In the genomic region with DNA sequence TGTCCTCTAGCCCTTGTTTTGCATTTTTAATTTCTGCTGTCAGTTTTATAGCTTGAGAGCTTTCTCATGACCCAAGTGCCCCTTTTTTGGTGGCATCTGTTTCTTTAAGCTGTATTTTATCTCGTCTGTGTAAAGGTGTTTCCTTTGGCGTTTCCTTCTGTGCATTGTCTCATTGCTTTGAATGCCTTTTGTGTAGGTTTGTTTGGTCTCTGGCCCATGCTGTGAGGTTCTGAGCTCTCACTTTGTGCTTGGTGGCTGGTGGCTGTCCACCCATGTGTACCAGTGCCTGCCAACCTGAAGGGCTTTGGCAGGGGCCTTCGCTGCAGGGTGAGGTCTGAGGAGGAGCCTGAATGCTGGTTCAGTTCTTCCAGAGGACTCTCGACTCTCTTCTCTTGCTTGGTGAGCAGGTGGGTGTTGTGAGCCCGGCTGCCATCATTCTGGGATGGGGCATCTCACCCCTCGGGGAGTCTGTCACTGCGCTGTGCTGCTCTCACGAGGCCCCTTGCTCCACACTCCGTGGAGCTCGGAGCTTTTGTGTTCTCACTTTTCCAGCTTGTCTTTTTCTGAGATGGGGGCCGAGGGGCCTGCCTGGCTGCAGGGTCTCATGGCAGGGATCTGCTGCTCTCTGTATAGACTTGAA, we compare ENCODE assay signal across 13 cellular contexts. TPM values are rescaled to one million over a fixed set of nuclear protein-coding genes. Genes with fewer than 3 reads are reported as not detected.
DNase-seq lines count a peak whose midpoint lies in the region; ATAC-seq, FAIRE-seq and TF ChIP-seq lines count a peak whose summit lies in the region.
"Had no signal": no experiment of that assay in that cellular context is flagged by ENCODE, and none has a peak within 500 bp of the region (broad histone marks: within the 10 kb centered on the region; RNA-seq: fewer than 3 reads in every experiment).

No MANE protein-coding gene starts in this region.

- no peaks in the 10 kb centered on the region for H3F3A ChIP-seq in Loucy (ENCODE audit: low read depth)

- CTCF ChIA-PET in H1 (lab: Charles Lee; ENCODE audit: partially characterized antibody) = interaction anchor here (0.6 to 2.5 kb wide), 8 partner anchors 11 to 45 kb away, joined by 3 to 8 read pairs (median 3); partner anchors contain the start of gene AP2A2

- no peak for TF ChIP-seq POLR2A in H1 (IDR thresholded peaks at IDR 0.05; ENCODE audit: control extremely low read depth in 1 of 2, low read depth in 2 of 2, low read length in 2 of 2)

- H3K9ac ChIP-seq in Loucy (ENCODE audit: low read depth, low read length, poor library complexity, severe bottlenecking) (peak overlapping the region; percentile 53), H1 (replicated peaks in 1 of 4; ENCODE audit: extremely low read depth in 1 of 4, low read depth in 3 of 4, low read length in 3 of 4) (no peak overlapping the region; a peak in 2 of 7 replicates)

- peaks cover 97% of the 10 kb centered on the region for H3K79me2 ChIP-seq in Loucy (ENCODE audit: insufficient read depth, low read length)
- peaks cover 0 to 78% of the 10 kb centered on the region in 2 experiments for H3K79me2 ChIP-seq in H1 (ENCODE audit: control insufficient read depth in 1 of 2, insufficient read depth in 2 of 2, low read length in 2 of 2)

- no peak for TF ChIP-seq RAD21 in H1 (IDR thresholded peaks at IDR 0.05 in 1 of 2, conservative IDR thresholded peaks at IDR 0.05 in 1 of 2; ENCODE audit: low read depth in 2 of 2, low read length in 2 of 2)

- no peaks in the 10 kb centered on the region for H3K9me3 ChIP-seq in Loucy (ENCODE audit: insufficient read depth, low read depth, low read length)
- no peaks in the 10 kb centered on the region for H3K9me3 ChIP-seq in H1 (ENCODE audit: insufficient read depth in 2 of 2, low read depth in 1 of 2, low read length in 1 of 2)
- no peaks in the 10 kb centered on the region for H3K9me3 ChIP-seq in BE2C

- H3K27ac Mint-ChIP-seq in naive thymus-derived CD8-positive, alpha-beta T cell = peak overlapping the region; percentile 53 to 94 (median 78)

- peak overlapping the region; percentile 87 for H2BK12ac ChIP-seq in H1 (ENCODE audit: low read depth, low read length)

- no peak overlapping the region for H3K23ac ChIP-seq in H1 (ENCODE audit: insufficient read length)

- H4K91ac ChIP-seq in H1 (replicated peaks; ENCODE audit: insufficient read length, low read length) = peak overlapping the region; percentile 22

- peaks cover 3% of the 10 kb centered on the region; the same call in 1 of the 2 replicates for H3K23me2 ChIP-seq in H1 (ENCODE audit: low read depth, low read length)

- no peaks in the 10 kb centered on the region for H3K27me3 ChIP-seq in Loucy (ENCODE audit: insufficient read depth, low read length, poor library complexity, severe bottlenecking)
- H3K27me3 ChIP-seq in H1 (replicated peaks in 1 of 4; ENCODE audit: control insufficient read depth in 3 of 4, extremely low read depth in 1 of 4, insufficient read depth in 3 of 4, low read length in 3 of 4) = no peaks in the 10 kb centered on the region
- no peaks in the 10 kb centered on the region for H3K27me3 ChIP-seq in BE2C

- H3K4me2 ChIP-seq in Loucy (ENCODE audit: low read depth, low read length, poor library complexity, severe bottlenecking) (peak overlapping the region; percentile 52), H1 (ENCODE audit: insufficient read depth in 1 of 2, low read depth in 2 of 2, low read length in 2 of 2) (peak overlapping the region; percentile 2 to 33; a peak in 2 of 4 replicates)

- H3K4me3 ChIP-seq in Loucy (ENCODE audit: low read length, poor library complexity, severe bottlenecking) (peak overlapping the region; percentile 19), H1 (ENCODE audit: extremely low read depth in 1 of 4, insufficient read depth in 2 of 4, low read depth in 3 of 4, low read length in 4 of 4) (peak overlapping the region in 1 of 4 experiments; percentile 11; a peak in 1 of 8 replicates), BE2C (ENCODE audit: low read depth, low read length) (no peak overlapping the region)
- H3K4me3 ChIP-seq: GM12878 had no signal

- H3K9me3 Mint-ChIP-seq in naive thymus-derived CD8-positive, alpha-beta T cell = no peaks in the 10 kb centered on the region

- no peak overlapping the region; the same call in 1 of the 2 replicates for H4K8ac ChIP-seq in H1 (ENCODE audit: extremely low read depth, insufficient read depth, low read length)

- peak overlapping the region; percentile 88; the same call in 1 of the 2 replicates for H2BK15ac ChIP-seq in H1 (ENCODE audit: low read length)

- H3K79me1 ChIP-seq in H1 (ENCODE audit: low read depth, low read length) = peaks cover 13% of the 10 kb centered on the region

- H2BK5ac ChIP-seq in H1 (ENCODE audit: low read depth, low read length) = peak overlapping the region; percentile 83

- no peak overlapping the region for H2BK120ac ChIP-seq in H1 (replicated peaks; ENCODE audit: low read depth, low read length)

- peak in 1 of 2 donors; percentile 9 for ATAC-seq in naive thymus-derived CD8-positive, alpha-beta T cell
- ATAC-seq in HG03565 (IDR thresholded peaks at IDR 0.05; ENCODE audit: unreplicated experiment) (no peak), GM18873 (IDR thresholded peaks at IDR 0.05; ENCODE audit: low FRiP score, unreplicated experiment) (no peak)
- ATAC-seq: GM12878 had no signal

- no peaks in the 10 kb centered on the region for H3K27me3 Mint-ChIP-seq in naive thymus-derived CD8-positive, alpha-beta T cell

- H3K4me1 ChIP-seq in Loucy (ENCODE audit: insufficient read depth, low read length, poor library complexity, severe bottlenecking) (peaks cover 34% of the 10 kb centered on the region), H1 (replicated peaks in 1 of 4; ENCODE audit: control insufficient read depth in 3 of 4, insufficient read depth in 4 of 4, low read length in 3 of 4) (peaks cover 17 to 37% (median 27%) of the 10 kb centered on the region in 4 experiments), BE2C (no peaks in the 10 kb centered on the region)

- no peak overlapping the region for H4K5ac ChIP-seq in H1 (ENCODE audit: insufficient read length, low read depth, low read length)

- peaks cover 3 to 51% (median 6%) of the 10 kb centered on the region in 3 donors for H3K36me3 Mint-ChIP-seq in naive thymus-derived CD8-positive, alpha-beta T cell

- H2AFZ ChIP-seq in Loucy (ENCODE audit: low read length) (no peak overlapping the region), H1 (ENCODE audit: low read length) (no peak overlapping the region)

- no peak overlapping the region for H3K14ac ChIP-seq in H1 (ENCODE audit: insufficient read length)

- H3K9me2 ChIP-seq in Loucy (replicated peaks; ENCODE audit: low read depth, low read length) = no peaks in the 10 kb centered on the region

- peak overlapping the region; percentile 38 for H3K18ac ChIP-seq in H1 (ENCODE audit: extremely low read depth, low read length)

- H3K4ac ChIP-seq in H1 (replicated peaks; ENCODE audit: insufficient read length, low read depth, low read length) = peak overlapping the region; percentile 83

- WGBS in H1 (ENCODE audit: extremely low coverage in 1 of 2, insufficient coverage in 1 of 2, insufficient read length in 1 of 2, insufficient replicate concordance in 2 of 2, low coverage in 1 of 2, low lambda C conversion rate in 2 of 2, missing lambda C conversion rate in 1 of 2), 2 experiments = 80% methylated on average over 11 of the region's 11 CpGs; no CpG with 5 or more reads in 1 of the 2 experiments

- FAIRE-seq in H1 (lab: Jason Lieb, UNC) = peak; percentile 95
- FAIRE-seq: GM12878 had no signal

- no peak overlapping the region for H3K27ac ChIP-seq in H1 (ENCODE audit: low read depth, low read length)

- H4K20me1 ChIP-seq in Loucy (ENCODE audit: insufficient read depth, low read length, poor library complexity, severe bottlenecking) (peaks cover 63% of the 10 kb centered on the region), H1 (replicated peaks in 1 of 2; ENCODE audit: control insufficient read depth in 1 of 2, insufficient read depth in 2 of 2, low read length in 2 of 2) (peaks cover 3 to 14% of the 10 kb centered on the region in 2 experiments)

- POLR2A ChIA-PET in H1 (lab: Charles Lee; ENCODE audit: partially characterized antibody) = interaction anchor here (1.1 to 1.4 kb wide), 5 partner anchors 8 to 111 kb away, joined by 3 to 8 read pairs (median 4); no protein-coding TSS in a partner anchor
- POLR2A ChIA-PET in naive thymus-derived CD8-positive, alpha-beta T cell (lab: Charles Lee) = interaction anchor here (0.5 to 1.2 kb wide), 2 partner anchors 12 to 145 kb away, joined by 3 read pairs; no protein-coding TSS in a partner anchor

- peak overlapping the region in 9 of 10 donors; percentile 25 to 77 (median 66) for H3K4me3 Mint-ChIP-seq in naive thymus-derived CD8-positive, alpha-beta T cell

- TF ChIP-seq CTCF in Loucy (conservative IDR thresholded peaks at IDR 0.05; ENCODE audit: low read length) (no peak), H1 (IDR thresholded peaks at IDR 0.05; ENCODE audit: control extremely low read depth in 1 of 3, insufficient read depth in 1 of 3, low read depth in 1 of 3, low read length in 3 of 3) (no peak), BE2C (IDR thresholded peaks at IDR 0.05; ENCODE audit: low read depth, low read length) (no peak)

- no peak for TF ChIP-seq EP300 in H1 (IDR thresholded peaks at IDR 0.05; ENCODE audit: borderline replicate concordance in 1 of 2, low read depth in 2 of 2, low read length in 2 of 2)

- H3K36me3 ChIP-seq in Loucy (ENCODE audit: insufficient read depth, low read length) (peaks cover 23% of the 10 kb centered on the region; the same call in 1 of the 2 replicates), H1 (ENCODE audit: control insufficient read depth in 2 of 4, insufficient read depth in 4 of 4, low read length in 3 of 4) (peaks cover 0 to 3% (median 1%) of the 10 kb centered on the region in 4 experiments; a peak in 2 of 8 replicates), BE2C (no peaks in the 10 kb centered on the region; the same call in 1 of the 2 replicates)

- peak overlapping the region; percentile 72 for H2BK20ac ChIP-seq in H1 (ENCODE audit: low read length)

- H3K56ac ChIP-seq in H1 (replicated peaks; ENCODE audit: insufficient read length, low read depth, low read length) = no peak overlapping the region

- H2AK5ac ChIP-seq in H1 (ENCODE audit: low read depth, low read length) = peak overlapping the region; percentile 98; the same call in 1 of the 2 replicates

- peaks cover 32 to 76% (median 61%) of the 10 kb centered on the region in 4 donors for H3K4me1 Mint-ChIP-seq in naive thymus-derived CD8-positive, alpha-beta T cell

- DNase-seq in COR-L47 (lab: John Stamatoyannopoulos, UW) (peak; percentile 55), H1 (ENCODE audit: low read depth in 1 of 2, low spot score in 2 of 2) (no peak), NCI-H128 (lab: John Stamatoyannopoulos, UW; ENCODE audit: unreplicated experiment) (no peak), BE2C (no peak)
- DNase-seq in naive thymus-derived CD8-positive, alpha-beta T cell = no peak
- DNase-seq: amniotic stem cell; DMS 273 treated with DMSO at 0.1 percent for 48 hours; effector memory CD4-positive, alpha-beta T cell; NCI-H524 had no signal

RNA-seq across cellular contexts. Expression of gene AP2A2, which starts 14.9 kb away (rescaled TPM):
- total RNA-seq in H1 (2021; fragmentation: NEBNext Ultra II Directional; extraction: Animal tissue kit (Norgen Biotek cat#: 25700)) = 50.0 and 56.3 TPM in 2 replicates
- 65.0 and 70.0 TPM in 2 replicates for polyA plus RNA-seq in H1 (2011; rRNA removed)
- polyA plus RNA-seq in H1 (2011; cell fraction: cytosol; rRNA removed) = 44.9 TPM
- 169 TPM for polyA plus RNA-seq in H1 (2011; cell fraction: nucleus; rRNA removed)
- 40.2 to 49.3 TPM (median 44.1 TPM) in 4 replicates for polyA plus RNA-seq in H1 (2012, experiment 1 of 2)
- polyA plus RNA-seq in H1 (2012, experiment 2 of 2) = 31.3 TPM
- 44.2 TPM for polyA plus RNA-seq in H1 (2013, experiment 1 of 2)
- polyA plus RNA-seq in H1 (2013, experiment 2 of 2) = 40.7 TPM
- 55.2 and 63.7 TPM in 2 replicates for polyA minus RNA-seq in H1 (2011; rRNA and poly(A)+ RNA removed)
- polyA minus RNA-seq in H1 (2011; cell fraction: cytosol; rRNA and poly(A)+ RNA removed) = 75.7 TPM
- polyA minus RNA-seq in H1 (2011; cell fraction: nucleus; rRNA and poly(A)+ RNA removed) = 71.4 TPM
- total RNA-seq in naive thymus-derived CD8-positive, alpha-beta T cell = 10 to 100 TPM; 77.8 to 80.8 TPM
- 10 to 100 TPM in 2 of 3 donors, 1 to 10 TPM in 1; 8.2 to 13.9 (median 11.6) TPM for polyA plus RNA-seq in naive thymus-derived CD8-positive, alpha-beta T cell
- polyA plus RNA-seq in BE2C (2012; ENCODE audit: insufficient read depth, insufficient read length, low read depth) = 130 TPM

RNA-seq across cellular contexts. Expression of gene CHID1, which starts 30.0 kb away (rescaled TPM):
- 78.9 and 81.2 TPM in 2 replicates for total RNA-seq in H1 (2021; fragmentation: NEBNext Ultra II Directional; extraction: Animal tissue kit (Norgen Biotek cat#: 25700))
- 88.5 and 114 TPM in 2 replicates for polyA plus RNA-seq in H1 (2011; rRNA removed)
- polyA plus RNA-seq in H1 (2011; cell fraction: cytosol; rRNA removed) = 102 TPM
- 115 TPM for polyA plus RNA-seq in H1 (2011; cell fraction: nucleus; rRNA removed)
- 55.8 to 87.0 TPM (median 82.0 TPM) in 4 replicates for polyA plus RNA-seq in H1 (2012, experiment 1 of 2)
- 82.1 TPM for polyA plus RNA-seq in H1 (2012, experiment 2 of 2)
- 76.3 TPM for polyA plus RNA-seq in H1 (2013, experiment 1 of 2)
- 80.1 TPM for polyA plus RNA-seq in H1 (2013, experiment 2 of 2)
- polyA minus RNA-seq in H1 (2011; rRNA and poly(A)+ RNA removed) = 59.6 and 70.2 TPM in 2 replicates
- polyA minus RNA-seq in H1 (2011; cell fraction: cytosol; rRNA and poly(A)+ RNA removed) = 49.1 TPM
- 52.7 TPM for polyA minus RNA-seq in H1 (2011; cell fraction: nucleus; rRNA and poly(A)+ RNA removed)
- 10 to 100 TPM; 54.6 to 55.8 TPM for total RNA-seq in naive thymus-derived CD8-positive, alpha-beta T cell
- polyA plus RNA-seq in naive thymus-derived CD8-positive, alpha-beta T cell = 10 to 100 TPM; 50.2 to 61.5 (median 54.7) TPM
- 127 TPM for polyA plus RNA-seq in BE2C (2012; ENCODE audit: insufficient read depth, insufficient read length, low read depth)
